ENCODE assay signal across 28 cellular contexts in the genomic region with DNA sequence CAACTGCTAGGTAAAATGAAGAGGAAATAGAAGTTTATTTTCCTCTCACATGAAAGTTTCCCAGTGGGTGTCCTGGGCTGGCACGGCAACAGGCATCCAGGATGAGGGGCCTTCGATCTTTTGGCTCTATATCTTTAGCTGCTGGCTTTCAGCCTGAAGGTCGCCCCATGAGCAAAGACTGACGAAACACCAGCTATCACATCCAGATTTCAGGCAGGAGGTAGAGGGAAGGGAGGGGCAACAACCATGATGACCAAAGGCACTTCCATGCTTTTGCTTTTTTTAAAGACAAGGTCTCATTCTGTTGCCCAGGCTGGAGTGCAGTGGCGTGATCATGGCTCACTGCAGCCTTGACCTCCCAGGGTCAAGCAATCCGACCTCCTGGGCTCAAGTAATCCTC.
"Had no signal": no experiment of that assay in that cellular context is flagged by ENCODE, and none has a peak within 500 bp of the region (broad histone marks: within the 10 kb centered on the region; RNA-seq: fewer than 3 reads in every experiment).

No MANE protein-coding gene starts in this region.

- H3K27ac ChIP-seq: neutrophil, ovary, parathyroid adenoma, psoas muscle, right lobe of liver, sigmoid colon, stomach, thoracic aorta, thyroid gland, tibial nerve, upper lobe of left lung, vagina had no signal

- H3K27me3 Mint-ChIP-seq: progenitor cell of endocrine pancreas had no signal

- H3K4me1 ChIP-seq: parathyroid adenoma, psoas muscle, right lobe of liver, stomach, thyroid gland, tibial nerve, upper lobe of left lung, vagina had no signal

- H2AFZ ChIP-seq: parathyroid adenoma had no signal

- H3K36me3 Mint-ChIP-seq: naive thymus-derived CD4-positive, alpha-beta T cell; natural killer cell; stimulated activated effector memory CD8-positive, alpha-beta T cell treated with anti-CD3 and anti-CD28 coated beads, Interleukin-12 subunit alpha, Interleukin-12 subunit beta, amount 100 ng/mL, for 72 hours had no signal

- H3K27me3 ChIP-seq: neutrophil, ovary, right lobe of liver, sigmoid colon, stomach, thyroid gland, tibial nerve, upper lobe of left lung, vagina had no signal

- H3K9me3 ChIP-seq: neutrophil, ovary, psoas muscle, right lobe of liver, sigmoid colon, thoracic aorta, thyroid gland, upper lobe of left lung, vagina had no signal

- H3K4me3 Mint-ChIP-seq: naive thymus-derived CD4-positive, alpha-beta T cell; natural killer cell; nephron; stimulated activated effector memory CD8-positive, alpha-beta T cell treated with anti-CD3 and anti-CD28 coated beads, Interleukin-12 subunit alpha, Interleukin-12 subunit beta, amount 100 ng/mL, for 72 hours; stimulated activated naive B cell treated with anti-CD40 and anti-IgM and Interleukin-4, amounts not matched to agents 10 μg/mL and 1 μg/mL and 100 μg/mL, for 72 hours had no signal

- DNase-seq: naive thymus-derived CD4-positive, alpha-beta T cell; natural killer cell; nucleus accumbens; ovary; posterior cingulate gyrus; psoas muscle; right cardiac atrium; right lobe of liver; sigmoid colon; small intestine; stimulated activated CD4-positive, alpha-beta T cell treated with anti-CD3 and anti-CD28 coated beads, Interleukin-15, amount 100 ng/mL, for 24 hours; stimulated activated CD4-positive, alpha-beta T cell treated with anti-CD3 and anti-CD28 coated beads, Interleukin-2, amount 100 ng/mL, for 24 hours; stimulated activated CD4-positive, alpha-beta T cell treated with anti-CD3 and anti-CD28 coated beads, Interleukin-2, amount 100 ng/mL, for 48 hours; stimulated activated CD4-positive, alpha-beta T cell treated with anti-CD3 and anti-CD28 coated beads, Interleukin-4, amount 100 ng/mL, for 24 hours; stimulated activated naive B cell treated with anti-CD40 and anti-IgM and Interleukin-4, amounts not matched to agents 10 μg/mL and 1 μg/mL and 100 μg/mL, for 72 hours; stimulated activated naive CD4-positive, alpha-beta T cell treated with Interleukin-2 at 50 U/mL for 16 hours; stomach; thyroid gland; trophoblast cell; upper lobe of left lung had no signal

- H3K4me3 ChIP-seq: ovary, psoas muscle, right lobe of liver, sigmoid colon, stomach, thoracic aorta, thyroid gland, tibial nerve, upper lobe of left lung, vagina had no signal

- H3K36me3 ChIP-seq: neutrophil, ovary, right lobe of liver, sigmoid colon, stomach, thoracic aorta, thyroid gland, tibial nerve, upper lobe of left lung, vagina had no signal

- H3K9ac ChIP-seq: parathyroid adenoma had no signal

- H3K79me2 ChIP-seq: parathyroid adenoma had no signal

- H3K9me3 Mint-ChIP-seq: stimulated activated effector memory CD8-positive, alpha-beta T cell treated with anti-CD3 and anti-CD28 coated beads, Interleukin-12 subunit alpha, Interleukin-12 subunit beta, amount 100 ng/mL, for 72 hours had no signal

- H3K27ac Mint-ChIP-seq: natural killer cell; nephron; progenitor cell of endocrine pancreas; stimulated activated effector memory CD8-positive, alpha-beta T cell treated with anti-CD3 and anti-CD28 coated beads, Interleukin-12 subunit alpha, Interleukin-12 subunit beta, amount 100 ng/mL, for 72 hours; stimulated activated naive B cell treated with anti-CD40 and anti-IgM and Interleukin-4, amounts not matched to agents 10 μg/mL and 1 μg/mL and 100 μg/mL, for 72 hours had no signal

- H3K4me1 Mint-ChIP-seq: naive thymus-derived CD4-positive, alpha-beta T cell; natural killer cell; nephron; stimulated activated effector memory CD8-positive, alpha-beta T cell treated with anti-CD3 and anti-CD28 coated beads, Interleukin-12 subunit alpha, Interleukin-12 subunit beta, amount 100 ng/mL, for 72 hours had no signal

- ATAC-seq: naive thymus-derived CD4-positive, alpha-beta T cell; natural killer cell; psoas muscle; right cardiac atrium; right lobe of liver; stimulated activated effector memory CD8-positive, alpha-beta T cell treated with anti-CD3 and anti-CD28 coated beads, Interleukin-12 subunit alpha, Interleukin-12 subunit beta, amount 100 ng/mL, for 72 hours; stimulated activated naive B cell treated with anti-CD40 and anti-IgM and Interleukin-4, amounts not matched to agents 10 μg/mL and 1 μg/mL and 100 μg/mL, for 72 hours had no signal
